Comparison of ENCODE assay signal across 14 cellular contexts in genomic region chr7:51009716-51010496, GRCh38.
DNase-seq lines count a peak whose midpoint lies in the region; ATAC-seq and TF ChIP-seq lines count a peak whose summit lies in the region.
"Had no signal": no experiment of that assay in that cellular context is flagged by ENCODE, and none has a peak within 500 bp of the region (broad histone marks: within the 10 kb centered on the region; RNA-seq: fewer than 3 reads in every experiment).

No MANE protein-coding gene starts in this region.

- WGBS in lower leg skin, 2 donors, result 76 to 77% methylated on average over 17 of the region's 17 CpGs
- WGBS in esophagus squamous epithelium, 2 donors, result 68 to 85% methylated on average over 8 to 13 of the region's 17 CpGs

- no peaks in the 10 kb centered on the region for H3K4me1 ChIP-seq in esophagus squamous epithelium
- H3K4me1 ChIP-seq: BE2C, SJCRH30 had no signal

- H3K9me3 ChIP-seq in MG63 (no peaks in the 10 kb centered on the region), esophagus squamous epithelium (no peaks in the 10 kb centered on the region)
- H3K9me3 ChIP-seq: BE2C, neutrophil, SJCRH30 had no signal

- intact Hi-C loops in lower leg skin (cut with DNase I; ENCODE audit: low total_unique reads) (no loop called here), esophagus squamous epithelium (cut with DNase I) (no loop called here)

- ATAC-seq in GM19035 (IDR thresholded peaks at IDR 0.05; ENCODE audit: unreplicated experiment), result no peak
- ATAC-seq in GM18511 (IDR thresholded peaks at IDR 0.05; ENCODE audit: unreplicated experiment), result no peak

- H3K4me3 ChIP-seq in MG63 (no peak overlapping the region), coronary artery (no peak overlapping the region), lower leg skin (ENCODE audit: low read depth, poor library complexity, severe bottlenecking) (no peak overlapping the region), esophagus squamous epithelium (no peak overlapping the region)
- H3K4me3 ChIP-seq: dorsolateral prefrontal cortex, SJCRH30 had no signal

- DNase-seq in AG20443 (ENCODE audit: low spot score) (peak; percentile 16), MG63 (peak; percentile 55), coronary artery (ENCODE audit: low spot score) (peak; percentile 40), lower leg skin (ENCODE audit: low spot score in 2 of 2) (peak; percentile 9 to 74), esophagus squamous epithelium (lab: John Stamatoyannopoulos, UW) (no peak), mesenteric fat pad (ENCODE audit: low spot score) (no peak)
- DNase-seq: activated CD4-positive, CD25-positive, alpha-beta regulatory T cell treated with anti-CD3 and anti-CD28 coated beads, Interleukin-2, amount 50 U/mL, for 72 hours; activated effector memory CD4-positive, alpha-beta T cell treated with Interleukin-2 at 50 U/mL for 16 hours; BE2C; dorsolateral prefrontal cortex had no signal

- TF ChIP-seq CTCF in coronary artery (IDR thresholded peaks at IDR 0.05) (no peak), lower leg skin (IDR thresholded peaks at IDR 0.05) (no peak), esophagus squamous epithelium (IDR thresholded peaks at IDR 0.05) (no peak)

- H3K27ac ChIP-seq in coronary artery (no peak overlapping the region), esophagus squamous epithelium (no peak overlapping the region)
- H3K27ac ChIP-seq: dorsolateral prefrontal cortex, neutrophil, SJCRH30 had no signal

- H3K27me3 ChIP-seq in MG63, result no peaks in the 10 kb centered on the region
- no peaks in the 10 kb centered on the region for H3K27me3 ChIP-seq in esophagus squamous epithelium
- H3K27me3 ChIP-seq: dorsolateral prefrontal cortex, neutrophil had no signal

- TF ChIP-seq POLR2A in lower leg skin (IDR thresholded peaks at IDR 0.05), result no peak
- no peak for TF ChIP-seq POLR2A in esophagus squamous epithelium (IDR thresholded peaks at IDR 0.05)

- H3K36me3 ChIP-seq in MG63 (no peaks in the 10 kb centered on the region), esophagus squamous epithelium (no peaks in the 10 kb centered on the region)
- H3K36me3 ChIP-seq: BE2C, neutrophil, SJCRH30 had no signal

Comparison
In these comparisons a context has a peak if more than half of its experiments do, and no peak if none do; other contexts are left out.
1. DNase-seq: peak in AG20443 (single experiment), MG63 (single experiment), coronary artery (single experiment) and lower leg skin (2 of 2); none in esophagus squamous epithelium (single experiment) and mesenteric fat pad (single experiment).